ENCODE assay signal across 8 cellular contexts in genomic region chr15:41969851-41970431, GRCh38. TPM values are rescaled to one million over a fixed set of nuclear protein-coding genes. Genes with fewer than 3 reads are reported as not detected.
DNase-seq lines count a peak whose midpoint lies in the region; ATAC-seq and TF ChIP-seq lines count a peak whose summit lies in the region.

No MANE protein-coding gene starts in this region.

- H3K9me3 ChIP-seq in RWPE2 (ENCODE audit: severe bottlenecking) = no peaks in the 10 kb centered on the region
- no peaks in the 10 kb centered on the region for H3K9me3 ChIP-seq in effector memory CD4-positive, alpha-beta T cell (ENCODE audit: control insufficient read depth, low read length)

- TF ChIP-seq CTCF in RWPE2 (IDR thresholded peaks at IDR 0.05; ENCODE audit: poor library complexity, severe bottlenecking) = no peak

- DNase-seq in RWPE2 (ENCODE audit: low spot score) (no peak), sciatic nerve (ENCODE audit: low spot score) (peak; percentile 9), AG08396 (ENCODE audit: low spot score) (no peak), NCI-H526 treated with DMSO at 0.1 percent for 48 hours (lab: John Stamatoyannopoulos, UW) (no peak)
- DNase-seq in effector memory CD4-positive, alpha-beta T cell = peak; percentile 48 to 59 (median 55)

- H3K36me3 ChIP-seq in RWPE2 (ENCODE audit: low read depth) = peaks cover 22% of the 10 kb centered on the region
- H3K36me3 ChIP-seq in effector memory CD4-positive, alpha-beta T cell (ENCODE audit: control insufficient read depth, insufficient read depth, low read length) = no peaks in the 10 kb centered on the region

- TF ChIP-seq POLR2A in GM18505 (IDR thresholded peaks at IDR 0.05; ENCODE audit: borderline replicate concordance, extremely low read depth, insufficient read depth, insufficient read length) = peak; percentile 2

- no peaks in the 10 kb centered on the region for H3K27me3 ChIP-seq in RWPE2 (ENCODE audit: insufficient read depth, poor library complexity, severe bottlenecking)
- no peaks in the 10 kb centered on the region for H3K27me3 ChIP-seq in effector memory CD4-positive, alpha-beta T cell (replicated peaks; ENCODE audit: control insufficient read depth, insufficient read depth, low read length, poor library complexity, severe bottlenecking)

- H3K4me3 ChIP-seq in RWPE2 (ENCODE audit: severe bottlenecking) = no peak overlapping the region
- no peak overlapping the region for H3K4me3 ChIP-seq in effector memory CD4-positive, alpha-beta T cell (ENCODE audit: insufficient read depth, low read depth, low read length, poor library complexity, severe bottlenecking)

- intact Hi-C loops in sciatic nerve (cut with DNase I) = no loop called here

- H3K27ac ChIP-seq in RWPE2 (ENCODE audit: poor library complexity, severe bottlenecking) = peak overlapping the region; percentile 7
- peak overlapping the region; percentile 89 for H3K27ac ChIP-seq in effector memory CD4-positive, alpha-beta T cell (ENCODE audit: insufficient read depth, low read length, poor library complexity, severe bottlenecking)

- H3K4me1 ChIP-seq in RWPE2 (ENCODE audit: insufficient read depth, poor library complexity, severe bottlenecking) = peaks cover 41% of the 10 kb centered on the region
- H3K4me1 ChIP-seq in effector memory CD4-positive, alpha-beta T cell (ENCODE audit: control insufficient read depth, insufficient read depth, low read length, poor library complexity, severe bottlenecking) = peaks cover 23% of the 10 kb centered on the region

- ATAC-seq in GM18505 (IDR thresholded peaks at IDR 0.05; ENCODE audit: unreplicated experiment) = no peak
- no peak for ATAC-seq in RWPE2 (ENCODE audit: low read depth)
- no peak for ATAC-seq in sciatic nerve
- ATAC-seq in GM19351 (IDR thresholded peaks at IDR 0.05; ENCODE audit: unreplicated experiment) = no peak
- no peak for ATAC-seq in HG02981 (IDR thresholded peaks at IDR 0.05; ENCODE audit: unreplicated experiment)

RNA-seq across cellular contexts. Expression of gene EHD4, which starts 2.4 kb away (rescaled TPM):
- 27.3 TPM for total RNA-seq in sciatic nerve

RNA-seq across cellular contexts. Expression of gene PLA2G4E, which starts 50.9 kb away (rescaled TPM):
- not detected for total RNA-seq in sciatic nerve

Comparison
In these comparisons a context has a peak if more than half of its experiments do, and no peak if none do; other contexts are left out.
1. DNase-seq: peak in effector memory CD4-positive, alpha-beta T cell (3 of 3) and sciatic nerve (single experiment); none in RWPE2 (single experiment), AG08396 (single experiment) and NCI-H526 treated with DMSO at 0.1 percent for 48 hours (single experiment).